15 cellular contexts compared by ENCODE assay signal in the genomic region with DNA sequence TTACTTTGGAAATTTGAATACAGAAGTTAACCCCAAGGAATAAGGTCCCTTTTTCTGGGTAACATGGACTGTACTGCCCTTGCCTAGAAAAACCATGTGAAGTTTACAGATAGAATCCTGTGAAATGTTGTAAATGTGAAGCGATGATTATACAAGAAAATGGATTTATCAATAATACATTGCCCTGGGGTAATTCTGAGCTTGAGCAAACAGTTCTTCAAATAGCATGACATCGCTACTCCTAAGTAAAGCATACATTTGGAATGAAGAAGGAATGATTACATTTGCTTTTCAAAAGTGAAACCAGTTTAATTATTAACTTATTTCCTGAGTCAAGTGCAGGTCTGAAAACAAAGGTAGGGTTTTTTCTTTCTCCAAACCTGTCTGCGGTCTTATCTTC. TPM values are rescaled to one million over a fixed set of nuclear protein-coding genes. Genes with fewer than 3 reads are reported as not detected.
DNase-seq lines count a peak whose midpoint lies in the region; ATAC-seq, FAIRE-seq and TF ChIP-seq lines count a peak whose summit lies in the region.
"Had no signal": no experiment of that assay in that cellular context is flagged by ENCODE, and none has a peak within 500 bp of the region (broad histone marks: within the 10 kb centered on the region; RNA-seq: fewer than 3 reads in every experiment).

No MANE protein-coding gene starts in this region.

- in situ Hi-C loops in G401 (cut with HindIII; ENCODE audit: low sequenced_read_pairs): no loop called here

- H3K27me3 Mint-ChIP-seq in progenitor cell of endocrine pancreas: no peaks in the 10 kb centered on the region

- TF ChIP-seq CTCF in progenitor cell of endocrine pancreas (IDR thresholded peaks at IDR 0.05; ENCODE audit: unreplicated experiment): no peak

- peak; percentile 40 for FAIRE-seq in RCC 7860 (lab: Jason Lieb, UNC)
- FAIRE-seq: GM18507, keratinocyte had no signal

- peak overlapping the region; percentile 19 for H3K4me3 Mint-ChIP-seq in progenitor cell of endocrine pancreas (ENCODE audit: low read depth)
- H3K4me3 Mint-ChIP-seq: activated naive CD8-positive, alpha-beta T cell; CD8-positive, alpha-beta T cell had no signal

- ATAC-seq in HG03039 (IDR thresholded peaks at IDR 0.05; ENCODE audit: unreplicated experiment): no peak
- ATAC-seq: CD8-positive, alpha-beta T cell; Panc1 had no signal

- DNase-seq in DMS53 (lab: John Stamatoyannopoulos, UW): peak; percentile 78
- DNase-seq in RCC 7860 (ENCODE audit: low spot score): peak; percentile 26
- peak; percentile 64 for DNase-seq in kidney tubule cell (ENCODE audit: low spot score)
- no peak for DNase-seq in progenitor cell of endocrine pancreas (ENCODE audit: low spot score, unreplicated experiment)
- no peak for DNase-seq in G401 (ENCODE audit: low spot score)
- no peak for DNase-seq in mucosa of gallbladder (ENCODE audit: low spot score)
- DNase-seq in NCI-H510A treated with DMSO at 0.1 percent for 48 hours (lab: John Stamatoyannopoulos, UW): no peak
- DNase-seq: activated CD4-positive, alpha-beta T cell treated with anti-CD3 and anti-CD28 coated beads for 1 hour; CD8-positive, alpha-beta T cell; T1000 had no signal

- peaks cover 4% of the 10 kb centered on the region for H3K36me3 Mint-ChIP-seq in progenitor cell of endocrine pancreas (ENCODE audit: insufficient read depth)
- H3K36me3 Mint-ChIP-seq: activated naive CD8-positive, alpha-beta T cell; CD8-positive, alpha-beta T cell had no signal

- H3K27ac Mint-ChIP-seq in progenitor cell of endocrine pancreas: peak overlapping the region; percentile 82
- H3K27ac Mint-ChIP-seq: activated naive CD8-positive, alpha-beta T cell; CD8-positive, alpha-beta T cell had no signal

- peaks cover 8% of the 10 kb centered on the region for H3K9me3 Mint-ChIP-seq in progenitor cell of endocrine pancreas (ENCODE audit: low read depth)

- H3K4me1 Mint-ChIP-seq in progenitor cell of endocrine pancreas (ENCODE audit: low read depth): peaks cover 27% of the 10 kb centered on the region

RNA-seq across cellular contexts. Expression of a gene that starts 43.3 kb away (rescaled TPM):
- total RNA-seq in progenitor cell of endocrine pancreas (27.4 TPM in 2 replicates), mucosa of gallbladder (9.4 TPM)
- total RNA-seq in G401 (2014; rRNA removed; shearing (Covaris generic)): 0.14 and 0.18 TPM in 2 replicates

Comparison
In these comparisons a context has a peak if more than half of its experiments do, and no peak if none do; other contexts are left out.
1. DNase-seq: peak in DMS53 (single experiment), RCC 7860 (single experiment) and kidney tubule cell (single experiment); none in progenitor cell of endocrine pancreas (single experiment), G401 (single experiment), mucosa of gallbladder (single experiment) and NCI-H510A treated with DMSO at 0.1 percent for 48 hours (single experiment).